ENCODE assay signal across 18 cellular contexts in genomic region chr1:1752190-1752589, GRCh38.
"Had no signal": no experiment of that assay in that cellular context is flagged by ENCODE, and none has a peak within 500 bp of the region (broad histone marks: within the 10 kb centered on the region; RNA-seq: fewer than 3 reads in every experiment).

No MANE protein-coding gene starts in this region.

- H3K79me2 ChIP-seq: hepatocyte had no signal

- H3K27ac ChIP-seq: cardiac muscle cell, hepatocyte, left lung, right lobe of liver, testis, upper lobe of left lung, WERI-Rb-1 had no signal

- H2AFZ ChIP-seq: hepatocyte had no signal

- H3K4me1 ChIP-seq: testis had no signal

- ATAC-seq: activated CD4-positive, alpha-beta T cell treated with anti-CD3 and anti-CD28 coated beads for 36 hours; activated CD8-positive, alpha-beta memory T cell treated with anti-CD3 and anti-CD28 coated beads, Interleukin-2, amount 10 ng/mL, durations not matched to agents 7 days and 5 days; esophagus mucosa; left lung; natural killer cell treated with Interleukin-12 subunit alpha and Interleukin-12 subunit beta and Interleukin-15 and Interleukin-18, amount 100 ng/mL, for 72 hours; T-helper 17 cell had no signal

- H3K4me2 ChIP-seq: hepatocyte had no signal

- H3K9me3 ChIP-seq: left lung, right lobe of liver, testis, upper lobe of left lung had no signal

- H3K4me3 ChIP-seq: cardiac muscle cell, dorsolateral prefrontal cortex, hepatocyte, left lung, right lobe of liver, testis, upper lobe of left lung had no signal

- DNase-seq: activated CD4-positive, alpha-beta memory T cell treated with anti-CD3 and anti-CD28 coated beads for 36 hours; activated CD4-positive, alpha-beta T cell treated with anti-CD3 and anti-CD28 coated beads for 36 hours; activated CD8-positive, alpha-beta memory T cell treated with anti-CD3 and anti-CD28 coated beads, Interleukin-2, amount 10 ng/mL, durations not matched to agents 7 days and 5 days; activated naive CD4-positive, alpha-beta T cell treated with anti-CD3 and anti-CD28 coated beads, Interleukin-2, amount 50 U/mL, for 16 hours; activated T-cell treated with anti-CD3 and anti-CD28 coated beads, Interleukin-2, amount 50 U/mL, for 1 hour; islet precursor cell; stimulated activated naive CD8-positive, alpha-beta T cell treated with anti-CD3 and anti-CD28 coated beads, Interleukin-15, amount 100 ng/mL, for 72 hours; T-helper 17 cell; testis; WERI-Rb-1 had no signal

- H3K27me3 ChIP-seq: cardiac muscle cell, dorsolateral prefrontal cortex, hepatocyte, left lung, right lobe of liver, testis, upper lobe of left lung had no signal
